In the genomic region with DNA sequence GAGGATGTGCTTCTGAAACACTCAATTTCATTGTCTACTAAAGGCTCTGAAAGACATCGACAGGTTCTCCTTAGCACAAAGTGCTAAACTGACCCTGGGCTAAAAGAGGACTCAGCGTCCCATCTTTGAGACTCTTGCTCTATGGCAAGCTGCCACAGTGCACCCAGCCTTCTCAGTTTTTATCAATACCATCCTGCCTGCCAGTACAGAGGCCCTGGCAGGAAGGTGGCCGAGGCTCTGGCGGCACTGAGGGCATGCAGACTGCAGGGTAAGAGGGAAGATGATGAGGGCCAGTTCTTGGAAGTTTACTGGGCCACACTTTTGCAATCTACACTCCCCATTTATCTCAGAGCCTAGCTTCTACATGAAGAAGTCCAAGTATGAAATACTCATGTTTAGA, we compare ENCODE assay signal across 1 cellular context.
TF ChIP-seq lines count a peak whose summit lies in the region.

No MANE protein-coding gene starts in this region.

TF ChIP-seq in SK-N-SH treated with all-trans-retinoic acid at 6 μM for 48 hours, 23 proteins besides CTCF, POLR2A, EP300 and RAD21 (continued from another document):
- no peak for TF ChIP-seq CSRNP3 (CRISPR knock-in tag; IDR thresholded peaks at IDR 0.05)
- TF ChIP-seq PPARA (CRISPR knock-in tag; IDR thresholded peaks at IDR 0.05; ENCODE audit: borderline replicate concordance), result no peak
- no peak for TF ChIP-seq ZNF70 (CRISPR knock-in tag; IDR thresholded peaks at IDR 0.05)
- TF ChIP-seq OSR1 (CRISPR knock-in tag; IDR thresholded peaks at IDR 0.05), result no peak
- no peak for TF ChIP-seq BACH2 (CRISPR knock-in tag; IDR thresholded peaks at IDR 0.05; ENCODE audit: borderline replicate concordance)
- TF ChIP-seq ZNF565 (CRISPR knock-in tag; conservative IDR thresholded peaks at IDR 0.05; ENCODE audit: low read depth), result no peak
